Comparison of ENCODE assay signal across 8 cellular contexts in genomic region chr11:65418681-65419459, GRCh38. TPM values are rescaled to one million over a fixed set of nuclear protein-coding genes. Genes with fewer than 3 reads are reported as not detected.
A peak's percentile ranks its signal among the peaks of the same experiment; 100 is the strongest.
DNase-seq lines count a peak whose midpoint lies in the region; ATAC-seq and TF ChIP-seq lines count a peak whose summit lies in the region.

No MANE protein-coding gene starts in this region.

- H3K27me3 ChIP-seq in Peyer's patch: no peaks in the 10 kb centered on the region
- H3K27me3 ChIP-seq in fibroblast of lung (ENCODE audit: control insufficient read depth, insufficient read depth, low read length): no peaks in the 10 kb centered on the region

- H3K36me3 Mint-ChIP-seq in activated T-helper 1 cell treated with anti-CD3 and anti-CD28 coated beads, Interleukin-12 subunit alpha, Interleukin-12 subunit beta, Interleukin-2, Interleukin-4 antibody, amounts not matched to agents 30 ng/mL and 10 ng/mL and 1 ng/mL, durations not matched to agents 14 hours and 24 hours and 36 hours (ENCODE audit: low read depth): peaks cover 13% of the 10 kb centered on the region
- peaks cover 4 to 11% (median 7%) of the 10 kb centered on the region in 3 donors for H3K36me3 Mint-ChIP-seq in naive thymus-derived CD8-positive, alpha-beta T cell

- H3K4me1 ChIP-seq in Peyer's patch (peaks cover 7 to 49% (median 35%) of the 10 kb centered on the region in 4 donors), fibroblast of lung (ENCODE audit: control insufficient read depth, extremely low read depth, insufficient read depth, low read length) (peaks cover 39% of the 10 kb centered on the region)

- peak overlapping the region; percentile 90 for H3K4me2 ChIP-seq in fibroblast of lung (ENCODE audit: extremely low read depth, insufficient read depth, low read length)

- no peaks in the 10 kb centered on the region for H3K9me3 Mint-ChIP-seq in activated T-helper 1 cell treated with anti-CD3 and anti-CD28 coated beads, Interleukin-12 subunit alpha, Interleukin-12 subunit beta, Interleukin-2, Interleukin-4 antibody, amounts not matched to agents 30 ng/mL and 10 ng/mL and 1 ng/mL, durations not matched to agents 14 hours and 24 hours and 36 hours
- H3K9me3 Mint-ChIP-seq in naive thymus-derived CD8-positive, alpha-beta T cell: peaks cover 0 to 4% (median 0%) of the 10 kb centered on the region in 9 donors

- peak; percentile 33 for ATAC-seq in GM21619 (IDR thresholded peaks at IDR 0.05; ENCODE audit: unreplicated experiment)
- ATAC-seq in naive thymus-derived CD8-positive, alpha-beta T cell: peak in 1 of 2 donors; percentile 7

- peak; percentile 99 for DNase-seq in DMS53 (lab: John Stamatoyannopoulos, UW)
- peak; percentile 98 for DNase-seq in KG1 (lab: John Stamatoyannopoulos, UW)
- DNase-seq in Peyer's patch: peak; percentile 96 to 98 (median 98)
- peak; percentile 88 for DNase-seq in activated T-helper 1 cell treated with anti-CD3 and anti-CD28 coated beads, Interleukin-12 subunit alpha, Interleukin-12 subunit beta, Interleukin-2, Interleukin-4 antibody, amounts not matched to agents 30 ng/mL and 10 ng/mL and 1 ng/mL, durations not matched to agents 14 hours and 24 hours and 36 hours (ENCODE audit: low spot score)
- peak; percentile 93 to 98 for DNase-seq in fibroblast of lung (ENCODE audit: low read depth in 2 of 2)
- peak in 9 of 10 donors; percentile 30 to 89 (median 53) for DNase-seq in naive thymus-derived CD8-positive, alpha-beta T cell
- DNase-seq in stimulated activated naive CD4-positive, alpha-beta T cell treated with Interleukin-2 at 50 U/mL for 16 hours (lab: John Stamatoyannopoulos, UW): peak; percentile 90

- TF ChIP-seq POLR2A in Peyer's patch (IDR thresholded peaks at IDR 0.05): peak in 1 of 2 donors; percentile 89

- H3K27ac Mint-ChIP-seq in activated T-helper 1 cell treated with anti-CD3 and anti-CD28 coated beads, Interleukin-12 subunit alpha, Interleukin-12 subunit beta, Interleukin-2, Interleukin-4 antibody, amounts not matched to agents 30 ng/mL and 10 ng/mL and 1 ng/mL, durations not matched to agents 14 hours and 24 hours and 36 hours: peak overlapping the region; percentile 100
- H3K27ac Mint-ChIP-seq in naive thymus-derived CD8-positive, alpha-beta T cell: peak overlapping the region; percentile 94 to 100 (median 99)

- H4K20me1 ChIP-seq in fibroblast of lung (ENCODE audit: control insufficient read depth, extremely low read depth, insufficient read depth, low read length): no peaks in the 10 kb centered on the region

- H3K79me2 ChIP-seq in fibroblast of lung (ENCODE audit: control insufficient read depth, insufficient read depth, low read length): peaks cover 53% of the 10 kb centered on the region

- no peaks in the 10 kb centered on the region for H3K9me3 ChIP-seq in Peyer's patch
- H3K9me3 ChIP-seq in fibroblast of lung (ENCODE audit: control insufficient read depth, insufficient read depth, low read depth, low read length): no peaks in the 10 kb centered on the region

- H3K4me3 Mint-ChIP-seq in activated T-helper 1 cell treated with anti-CD3 and anti-CD28 coated beads, Interleukin-12 subunit alpha, Interleukin-12 subunit beta, Interleukin-2, Interleukin-4 antibody, amounts not matched to agents 30 ng/mL and 10 ng/mL and 1 ng/mL, durations not matched to agents 14 hours and 24 hours and 36 hours: peak overlapping the region; percentile 99
- peak overlapping the region; percentile 89 to 98 (median 96) for H3K4me3 Mint-ChIP-seq in naive thymus-derived CD8-positive, alpha-beta T cell

- intact Hi-C loops in activated T-helper 1 cell treated with anti-CD3 and anti-CD28 coated beads, Interleukin-12 subunit alpha, Interleukin-12 subunit beta, Interleukin-2, Interleukin-4 antibody, amounts not matched to agents 30 ng/mL and 10 ng/mL and 1 ng/mL, durations not matched to agents 14 hours and 24 hours and 36 hours (cut with micrococcal nuclease): loop anchor here (1.0 to 2.0 kb wide), 6 partner anchors 7 to 121 kb away; partner anchors contain the start of genes SLC25A45 and TIGD3

- H3K4me1 Mint-ChIP-seq in activated T-helper 1 cell treated with anti-CD3 and anti-CD28 coated beads, Interleukin-12 subunit alpha, Interleukin-12 subunit beta, Interleukin-2, Interleukin-4 antibody, amounts not matched to agents 30 ng/mL and 10 ng/mL and 1 ng/mL, durations not matched to agents 14 hours and 24 hours and 36 hours (ENCODE audit: low read depth): peaks cover 57% of the 10 kb centered on the region
- peaks cover 38 to 72% (median 58%) of the 10 kb centered on the region in 4 donors for H3K4me1 Mint-ChIP-seq in naive thymus-derived CD8-positive, alpha-beta T cell

- H2AFZ ChIP-seq in fibroblast of lung (ENCODE audit: low read length): no peak overlapping the region

- H3K36me3 ChIP-seq in Peyer's patch (peaks cover 0 to 4% (median 0%) of the 10 kb centered on the region in 3 donors), fibroblast of lung (ENCODE audit: control insufficient read depth, insufficient read depth, low read length) (peaks cover 5% of the 10 kb centered on the region)

- POLR2A ChIA-PET in naive thymus-derived CD8-positive, alpha-beta T cell (lab: Charles Lee): interaction anchor here (0.7 to 20.7 kb wide), 23 partner anchors 10 to 640 kb away, joined by 3 to 2047 read pairs (median 5); partner anchors contain the start of genes EHBP1L1, FAM89B, FAU and FRMD8

- no peak for TF ChIP-seq CTCF in Peyer's patch (IDR thresholded peaks at IDR 0.05)
- TF ChIP-seq CTCF in fibroblast of lung (conservative IDR thresholded peaks at IDR 0.05 in 1 of 2, IDR thresholded peaks at IDR 0.05 in 1 of 2; ENCODE audit: low read depth in 1 of 2, low read length in 2 of 2): no peak

- H3K27me3 Mint-ChIP-seq in activated T-helper 1 cell treated with anti-CD3 and anti-CD28 coated beads, Interleukin-12 subunit alpha, Interleukin-12 subunit beta, Interleukin-2, Interleukin-4 antibody, amounts not matched to agents 30 ng/mL and 10 ng/mL and 1 ng/mL, durations not matched to agents 14 hours and 24 hours and 36 hours (ENCODE audit: insufficient read depth): peaks cover 9% of the 10 kb centered on the region
- peaks cover 0 to 4% (median 0%) of the 10 kb centered on the region in 5 donors for H3K27me3 Mint-ChIP-seq in naive thymus-derived CD8-positive, alpha-beta T cell

- peak overlapping the region; percentile 89 for H3K9ac ChIP-seq in fibroblast of lung (ENCODE audit: insufficient read depth, low read length)

- H3K27ac ChIP-seq in Peyer's patch (peak overlapping the region; percentile 97 to 100 (median 98)), fibroblast of lung (ENCODE audit: insufficient read depth, low read length) (peak overlapping the region; percentile 100)

- H3K4me3 ChIP-seq in Peyer's patch (peak overlapping the region; percentile 26 to 66 (median 59)), fibroblast of lung (replicated peaks in 1 of 4; ENCODE audit: control extremely low read depth in 1 of 4, insufficient read depth in 1 of 4, low read depth in 3 of 4, low read length in 4 of 4) (peak overlapping the region; percentile 6 to 61 (median 48))

RNA-seq across cellular contexts. Expression of gene NEAT1, which starts 3.7 kb away (rescaled TPM):
- total RNA-seq in Peyer's patch (1,000 to 10,000 TPM in 2 of 4 donors, 100 to 1,000 TPM in 2; 705 to 1,411 (median 1,064) TPM), fibroblast of lung (177 and 299 TPM in 2 replicates)
- 507 and 517 TPM in 2 replicates for total RNA-seq in activated T-helper 1 cell treated with anti-CD3 and anti-CD28 coated beads, Interleukin-12 subunit alpha, Interleukin-12 subunit beta, Interleukin-2, Interleukin-4 antibody, amounts not matched to agents 30 ng/mL and 10 ng/mL and 1 ng/mL, durations not matched to agents 14 hours and 24 hours and 36 hours
- 40.6 and 40.9 TPM in 2 replicates for polyA plus RNA-seq in fibroblast of lung
- polyA plus RNA-seq in fibroblast of lung (2012): 140 and 151 TPM in 2 replicates
- polyA minus RNA-seq in fibroblast of lung (ENCODE audit: low replicate concordance): 61.4 and 179 TPM in 2 replicates
- total RNA-seq in naive thymus-derived CD8-positive, alpha-beta T cell: 100 to 1,000 TPM; 375 to 414 TPM
- polyA plus RNA-seq in naive thymus-derived CD8-positive, alpha-beta T cell: 1 to 10 TPM; 1.3 to 2.9 (median 1.9) TPM

RNA-seq across cellular contexts. Expression of gene FRMD8, which starts 32.4 kb away (rescaled TPM):
- total RNA-seq in Peyer's patch (100 to 1,000 TPM in 2 of 4 donors, 10 to 100 TPM in 2; 51.2 to 115 (median 102) TPM), fibroblast of lung (14.9 and 17.5 TPM in 2 replicates)
- 40.5 and 42.3 TPM in 2 replicates for total RNA-seq in activated T-helper 1 cell treated with anti-CD3 and anti-CD28 coated beads, Interleukin-12 subunit alpha, Interleukin-12 subunit beta, Interleukin-2, Interleukin-4 antibody, amounts not matched to agents 30 ng/mL and 10 ng/mL and 1 ng/mL, durations not matched to agents 14 hours and 24 hours and 36 hours
- polyA plus RNA-seq in fibroblast of lung: 13.7 and 15.3 TPM in 2 replicates
- 15.2 and 15.4 TPM in 2 replicates for polyA plus RNA-seq in fibroblast of lung (2012)
- 26.4 and 28.1 TPM in 2 replicates for polyA minus RNA-seq in fibroblast of lung (ENCODE audit: low replicate concordance)
- total RNA-seq in naive thymus-derived CD8-positive, alpha-beta T cell: 10 to 100 TPM; 48.6 to 55.0 TPM
- polyA plus RNA-seq in naive thymus-derived CD8-positive, alpha-beta T cell: 10 to 100 TPM; 34.5 to 42.6 (median 35.4) TPM

RNA-seq across cellular contexts. Expression of gene SLC25A45, which starts 36.4 kb away (rescaled TPM):
- total RNA-seq in Peyer's patch (10 to 100 TPM; 23.3 to 50.6 (median 40.2) TPM), fibroblast of lung (1.0 and 1.5 TPM in 2 replicates)
- total RNA-seq in activated T-helper 1 cell treated with anti-CD3 and anti-CD28 coated beads, Interleukin-12 subunit alpha, Interleukin-12 subunit beta, Interleukin-2, Interleukin-4 antibody, amounts not matched to agents 30 ng/mL and 10 ng/mL and 1 ng/mL, durations not matched to agents 14 hours and 24 hours and 36 hours: 15.3 and 19.4 TPM in 2 replicates
- 0.50 and 0.52 TPM in 2 replicates for polyA plus RNA-seq in fibroblast of lung
- 0.98 and 1.0 TPM in 2 replicates for polyA plus RNA-seq in fibroblast of lung (2012)
- polyA minus RNA-seq in fibroblast of lung (ENCODE audit: low replicate concordance): 0.85 and 1.8 TPM in 2 replicates
- total RNA-seq in naive thymus-derived CD8-positive, alpha-beta T cell: 10 to 100 TPM; 22.2 to 23.4 TPM
- 10 to 100 TPM; 10.8 to 19.2 (median 11.0) TPM for polyA plus RNA-seq in naive thymus-derived CD8-positive, alpha-beta T cell
